27 cellular contexts compared by ENCODE assay signal in the genomic region with DNA sequence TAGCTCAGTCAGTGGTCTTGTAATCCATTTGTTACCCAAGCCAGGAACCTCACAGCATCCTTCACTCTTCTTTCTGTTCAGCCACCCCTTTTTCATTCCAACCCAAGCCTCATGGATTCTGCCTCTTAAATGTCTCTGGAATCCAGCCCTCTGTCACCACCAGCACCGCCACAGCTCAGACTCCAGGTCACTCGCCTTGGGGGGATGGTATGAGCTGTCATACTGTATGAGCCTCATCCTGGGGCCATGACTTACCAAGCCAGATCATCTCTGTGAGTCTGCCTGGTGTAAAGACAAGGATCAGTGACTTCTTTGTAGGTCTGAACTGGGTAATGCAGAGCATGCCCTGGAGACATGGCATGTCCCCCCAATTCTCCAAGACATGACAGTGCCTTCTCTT.
DNase-seq lines count a peak whose midpoint lies in the region; ATAC-seq and TF ChIP-seq lines count a peak whose summit lies in the region.
"Had no signal": no experiment of that assay in that cellular context is flagged by ENCODE, and none has a peak within 500 bp of the region (broad histone marks: within the 10 kb centered on the region; RNA-seq: fewer than 3 reads in every experiment).

No MANE protein-coding gene starts in this region.

- no peak overlapping the region for H3K4me2 ChIP-seq in hepatocyte

- no peaks in the 10 kb centered on the region for H3K9me3 ChIP-seq in hepatocyte (ENCODE audit: low read depth)
- no peaks in the 10 kb centered on the region for H3K9me3 ChIP-seq in skeletal muscle tissue (ENCODE audit: control insufficient read depth in 3 of 3, low read length in 3 of 3)
- H3K9me3 ChIP-seq in aorta (ENCODE audit: control insufficient read depth, low read length) = no peaks in the 10 kb centered on the region
- H3K9me3 ChIP-seq: mucosa of descending colon, uterus had no signal

- H3K27me3 ChIP-seq in hepatocyte (no peaks in the 10 kb centered on the region), skeletal muscle tissue (ENCODE audit: control insufficient read depth in 3 of 3, insufficient read depth in 3 of 3, low read length in 3 of 3) (no peaks in the 10 kb centered on the region), aorta (ENCODE audit: control insufficient read depth in 1 of 2, insufficient read depth in 2 of 2, low read length in 1 of 2) (no peaks in the 10 kb centered on the region)
- H3K27me3 ChIP-seq: uterus had no signal

- H3K4me1 ChIP-seq in hepatocyte (ENCODE audit: insufficient read depth) (peaks cover 5% of the 10 kb centered on the region), skeletal muscle tissue (ENCODE audit: control insufficient read depth in 3 of 3, insufficient read depth in 3 of 3, low read length in 3 of 3) (peaks cover 13 to 19% (median 17%) of the 10 kb centered on the region in 3 donors), aorta (ENCODE audit: control insufficient read depth in 1 of 2, insufficient read depth in 2 of 2, low read length in 2 of 2) (peaks cover 0 to 1% of the 10 kb centered on the region in 2 donors)
- H3K4me1 ChIP-seq: uterus had no signal

- H4K20me1 ChIP-seq in hepatocyte (ENCODE audit: insufficient read depth, poor library complexity, severe bottlenecking) = no peaks in the 10 kb centered on the region

- no peak for TF ChIP-seq CTCF in hepatocyte (IDR thresholded peaks at IDR 0.05; ENCODE audit: poor library complexity)

- no peak overlapping the region for H2AFZ ChIP-seq in hepatocyte

- ATAC-seq in Right ventricle myocardium superior (ENCODE audit: poor library complexity) (no peak), aorta (ENCODE audit: low FRiP score) (no peak), left colon (no peak)
- ATAC-seq: activated CD8-positive, alpha-beta T cell treated with anti-CD3 and anti-CD28 coated beads for 36 hours; mucosa of descending colon had no signal

- WGBS in hepatocyte (ENCODE audit: low lambda C conversion rate, missing lambda C conversion rate) = 78% methylated on average over 2 of the region's 2 CpGs
- 84 to 87% methylated on average over 2 of the region's 2 CpGs for WGBS in aorta, 2 donors

- H3K4me3 ChIP-seq in hepatocyte (no peak overlapping the region), skeletal muscle tissue (ENCODE audit: low read length in 3 of 3) (no peak overlapping the region), aorta (ENCODE audit: low read length in 2 of 2) (no peak overlapping the region)
- H3K4me3 ChIP-seq: lung, mucosa of descending colon, skin epidermis, uterus had no signal

- peak overlapping the region; percentile 51 for H3K27ac ChIP-seq in hepatocyte
- peak overlapping the region; percentile 37 for H3K27ac ChIP-seq in skeletal muscle tissue (ENCODE audit: low read depth, low read length)
- peak overlapping the region; percentile 23 to 31 for H3K27ac ChIP-seq in aorta (ENCODE audit: low read depth in 1 of 2, low read length in 2 of 2)

- H3K9me2 ChIP-seq in hepatocyte (replicated peaks; ENCODE audit: insufficient read depth) = no peaks in the 10 kb centered on the region

- DNase-seq in cardiac septum (ENCODE audit: low spot score) = peak; percentile 17
- no peak for DNase-seq in Right ventricle myocardium superior
- no peak for DNase-seq in hepatocyte (ENCODE audit: low spot score)
- DNase-seq in aorta = no peak
- DNase-seq in NCI-H2029 (lab: John Stamatoyannopoulos, UW) = no peak
- no peak for DNase-seq in left colon
- DNase-seq in COLO829 (ENCODE audit: low spot score) = no peak
- DNase-seq: 8988T; activated CD4-positive, CD25-positive, alpha-beta regulatory T cell treated with anti-CD3 and anti-CD28 coated beads, Interleukin-2, amount 50 U/mL, for 72 hours; activated CD8-positive, alpha-beta T cell treated with anti-CD3 and anti-CD28 coated beads for 36 hours; activated naive CD8-positive, alpha-beta T cell treated with anti-CD3 and anti-CD28 coated beads for 36 hours; CD4-positive, alpha-beta T cell; cerebellar nuclear complex; glutamatergic neuron; HCEC 1CT; KBM-7; MM.1S; mucosa of descending colon; NCI-H1417; NCI-H2081; NCI-H82; RPMI8226; T-helper 1 cell; uterus had no signal

- H3K9ac ChIP-seq in skeletal muscle tissue (ENCODE audit: low read depth in 1 of 3, low read length in 3 of 3) = no peak overlapping the region

- H3K36me3 ChIP-seq in hepatocyte (replicated peaks; ENCODE audit: insufficient read depth, low read depth) (no peaks in the 10 kb centered on the region), skeletal muscle tissue (ENCODE audit: control insufficient read depth in 3 of 3, insufficient read depth in 3 of 3, low read length in 3 of 3) (peaks cover 4 to 11% (median 8%) of the 10 kb centered on the region in 3 donors), aorta (ENCODE audit: control insufficient read depth in 1 of 2, insufficient read depth in 2 of 2, low read length in 1 of 2) (no peaks in the 10 kb centered on the region)
- H3K36me3 ChIP-seq: uterus had no signal

- intact Hi-C loops in cardiac septum (cut with DNase I) (no loop called here), Right ventricle myocardium superior (cut with DNase I) (no loop called here), aorta (cut with DNase I) (no loop called here), left colon (cut with DNase I, micrococcal nuclease) (no loop called here)

- H3K79me2 ChIP-seq in hepatocyte = no peaks in the 10 kb centered on the region
